ENCODE assay signal across 17 cellular contexts in genomic region chr9:115416299-115416698, GRCh38.
DNase-seq lines count a peak whose midpoint lies in the region; ATAC-seq and TF ChIP-seq lines count a peak whose summit lies in the region.
"Had no signal": no experiment of that assay in that cellular context is flagged by ENCODE, and none has a peak within 500 bp of the region (broad histone marks: within the 10 kb centered on the region; RNA-seq: fewer than 3 reads in every experiment).

No MANE protein-coding gene starts in this region.

- intact Hi-C loops in adrenal gland (cut with DNase I): no loop called here

- H3K27me3 ChIP-seq in brain microvascular endothelial cell (replicated peaks) (no peaks in the 10 kb centered on the region), Peyer's patch (no peaks in the 10 kb centered on the region), adrenal gland (no peaks in the 10 kb centered on the region)
- H3K27me3 ChIP-seq: ovary had no signal

- no peak for DNase-seq in brain microvascular endothelial cell
- no peak for DNase-seq in Peyer's patch
- DNase-seq in adrenal gland: no peak
- DNase-seq: activated CD8-positive, alpha-beta memory T cell treated with anti-CD3 and anti-CD28 coated beads, Interleukin-2, amount 50 U/mL, for 4 hours; activated naive CD4-positive, alpha-beta T cell treated with anti-CD3 and anti-CD28 coated beads, Interleukin-2, amount 10 ng/mL, durations not matched to agents 7 days and 5 days; HCEC 1CT; left ventricle myocardium superior; NCI-H1694 treated with DMSO at 0.1 percent for 48 hours; ovary; SIG-M5; stimulated activated CD4-positive, alpha-beta T cell treated with anti-CD3 and anti-CD28 coated beads, Interleukin-2, amount 100 ng/mL, for 48 hours had no signal

- TF ChIP-seq CTCF in brain microvascular endothelial cell (IDR thresholded peaks at IDR 0.05; ENCODE audit: low read depth, low read length, missing control alignments) (no peak), Peyer's patch (IDR thresholded peaks at IDR 0.05) (no peak), adrenal gland (IDR thresholded peaks at IDR 0.05) (no peak)

- H3K4me3 ChIP-seq in brain microvascular endothelial cell (ENCODE audit: low read depth, low read length): no peak overlapping the region
- no peak overlapping the region for H3K4me3 ChIP-seq in Peyer's patch
- H3K4me3 ChIP-seq in adrenal gland: no peak overlapping the region
- H3K4me3 ChIP-seq: coronary artery, ovary had no signal

- TF ChIP-seq POLR2A in Peyer's patch (IDR thresholded peaks at IDR 0.05) (no peak), adrenal gland (IDR thresholded peaks at IDR 0.05) (no peak)

- H3K27ac ChIP-seq in brain microvascular endothelial cell: no peak overlapping the region
- peak overlapping the region in 1 of 4 donors; percentile 39 for H3K27ac ChIP-seq in Peyer's patch
- no peak overlapping the region for H3K27ac ChIP-seq in adrenal gland
- H3K27ac ChIP-seq: coronary artery, epithelial cell of prostate, ovary had no signal

- WGBS in adrenal gland, 4 donors: 77 to 87% (median 80%) methylated on average over 2 of the region's 2 CpGs

- in situ Hi-C loops in brain microvascular endothelial cell (cut with HindIII; ENCODE audit: low pct_ligation_motif_present, low sequenced_read_pairs): no loop called here

- H3K36me3 ChIP-seq in brain microvascular endothelial cell (replicated peaks): no peaks in the 10 kb centered on the region
- no peaks in the 10 kb centered on the region for H3K36me3 ChIP-seq in Peyer's patch
- no peaks in the 10 kb centered on the region for H3K36me3 ChIP-seq in adrenal gland (replicated peaks in 1 of 2)
- H3K36me3 ChIP-seq: ovary had no signal

- H3K9me3 ChIP-seq in Peyer's patch: no peaks in the 10 kb centered on the region
- no peaks in the 10 kb centered on the region for H3K9me3 ChIP-seq in adrenal gland (replicated peaks in 1 of 3)
- H3K9me3 ChIP-seq: ovary had no signal

- H3K4me1 ChIP-seq in Peyer's patch (peaks cover 0 to 10% (median 0%) of the 10 kb centered on the region in 4 donors), adrenal gland (replicated peaks in 1 of 2) (no peaks in the 10 kb centered on the region)

- ATAC-seq in GM19395 (IDR thresholded peaks at IDR 0.05; ENCODE audit: unreplicated experiment) (peak; percentile 77), HG02759 (IDR thresholded peaks at IDR 0.05; ENCODE audit: unreplicated experiment) (peak; percentile 80), HG03378 (IDR thresholded peaks at IDR 0.05; ENCODE audit: unreplicated experiment) (peak; percentile 63), HG03439 (IDR thresholded peaks at IDR 0.05; ENCODE audit: unreplicated experiment) (no peak)
